ENCODE assay signal across 1 cellular context in genomic region chr20:44653536-44653935, GRCh38.
TF ChIP-seq lines count a peak whose summit lies in the region.

No MANE protein-coding gene starts in this region.

TF ChIP-seq in GM23338, 12 proteins besides CTCF, POLR2A, EP300 and RAD21 (continued from another document):
- TF ChIP-seq ZNF462 (CRISPR knock-in tag; IDR thresholded peaks at IDR 0.05) (no peak), ZNF114 (CRISPR knock-in tag; IDR thresholded peaks at IDR 0.05) (no peak), ETS1 (IDR thresholded peaks at IDR 0.05) (no peak), EZH2 (IDR thresholded peaks at IDR 0.05; ENCODE audit: low read depth, unreplicated experiment) (no peak), EZH2phosphoT487 (IDR thresholded peaks at IDR 0.05; ENCODE audit: unreplicated experiment) (no peak), POLR2AphosphoS5 (IDR thresholded peaks at IDR 0.05; ENCODE audit: low read depth) (no peak), CREB1 (CRISPR knock-in tag; IDR thresholded peaks at IDR 0.05; ENCODE audit: low read depth) (no peak)
